Comparison of ENCODE assay signal across 1 cellular context in the genomic region with DNA sequence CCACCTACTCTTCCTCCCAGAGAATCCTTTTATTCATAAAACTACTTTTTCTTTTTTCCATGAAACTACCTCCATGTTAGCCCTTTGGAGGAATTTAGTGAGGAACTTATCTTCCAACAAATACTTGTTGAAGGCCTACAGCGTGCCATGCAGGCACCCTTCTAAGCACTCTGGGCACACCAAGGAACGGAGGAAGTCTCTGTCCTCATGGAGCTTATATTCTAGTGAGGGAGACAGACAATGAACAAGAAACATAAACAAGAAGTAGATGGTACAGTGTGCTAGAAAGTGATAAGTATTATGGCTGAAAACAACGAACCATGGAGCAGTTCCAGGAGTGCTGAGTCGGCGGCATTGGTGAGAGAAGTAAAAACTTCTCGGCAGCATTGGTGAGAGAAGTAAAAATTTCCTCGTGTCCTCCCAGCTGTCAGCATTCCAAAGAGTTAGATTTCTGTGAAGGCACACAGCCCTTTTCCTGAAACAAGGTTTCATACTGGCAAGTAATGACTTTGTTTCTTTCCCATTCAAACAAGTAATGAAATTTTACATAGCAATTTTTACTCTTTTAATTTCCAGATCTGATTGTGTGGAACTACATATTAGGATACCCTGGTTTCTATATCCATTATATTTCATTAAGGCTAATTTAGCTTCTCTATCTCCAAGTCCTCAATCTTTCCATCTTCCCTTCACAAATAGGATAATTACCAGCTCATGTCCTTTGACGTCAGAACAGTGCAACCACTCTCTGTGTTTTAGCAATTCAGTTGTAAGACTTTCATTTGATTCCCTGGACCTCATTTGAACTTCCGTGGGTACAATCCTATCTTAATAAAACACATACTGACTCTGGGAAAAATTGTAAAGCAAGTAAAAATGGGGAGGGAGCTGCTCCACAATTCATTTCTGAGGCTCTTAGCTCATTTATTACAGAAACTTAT.
TF ChIP-seq lines count a peak whose summit lies in the region.

No MANE protein-coding gene starts in this region.

TF ChIP-seq in HepG2, 621 proteins besides CTCF, POLR2A, EP300 and RAD21:
- TF ChIP-seq, protein P1, sequence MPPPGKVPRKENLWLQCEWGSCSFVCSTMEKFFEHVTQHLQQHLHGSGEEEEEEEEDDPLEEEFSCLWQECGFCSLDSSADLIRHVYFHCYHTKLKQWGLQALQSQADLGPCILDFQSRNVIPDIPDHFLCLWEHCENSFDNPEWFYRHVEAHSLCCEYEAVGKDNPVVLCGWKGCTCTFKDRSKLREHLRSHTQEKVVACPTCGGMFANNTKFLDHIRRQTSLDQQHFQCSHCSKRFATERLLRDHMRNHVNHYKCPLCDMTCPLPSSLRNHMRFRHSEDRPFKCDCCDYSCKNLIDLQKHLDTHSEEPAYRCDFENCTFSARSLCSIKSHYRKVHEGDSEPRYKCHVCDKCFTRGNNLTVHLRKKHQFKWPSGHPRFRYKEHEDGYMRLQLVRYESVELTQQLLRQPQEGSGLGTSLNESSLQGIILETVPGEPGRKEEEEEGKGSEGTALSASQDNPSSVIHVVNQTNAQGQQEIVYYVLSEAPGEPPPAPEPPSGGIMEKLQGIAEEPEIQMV (CRISPR knock-in tag; IDR thresholded peaks at IDR 0.05; ENCODE audit: low read depth), result no peak
- TF ChIP-seq MAFK (conservative IDR thresholded peaks at IDR 0.05 in 1 of 2, IDR thresholded peaks at IDR 0.05 in 1 of 2; ENCODE audit: low read length in 2 of 2) (peak; percentile 22 to 69; a peak in 2 of 4 replicates), KDM5A (IDR thresholded peaks at IDR 0.05; ENCODE audit: borderline replicate concordance, low read length) (no peak), MAFF (IDR thresholded peaks at IDR 0.05; ENCODE audit: low read depth, low read length) (peak; percentile 59), STAT5B (CRISPR knock-in tag; IDR thresholded peaks at IDR 0.05) (no peak), MEIS2 (CRISPR knock-in tag; IDR thresholded peaks at IDR 0.05) (no peak)
- TF ChIP-seq, protein P2, sequence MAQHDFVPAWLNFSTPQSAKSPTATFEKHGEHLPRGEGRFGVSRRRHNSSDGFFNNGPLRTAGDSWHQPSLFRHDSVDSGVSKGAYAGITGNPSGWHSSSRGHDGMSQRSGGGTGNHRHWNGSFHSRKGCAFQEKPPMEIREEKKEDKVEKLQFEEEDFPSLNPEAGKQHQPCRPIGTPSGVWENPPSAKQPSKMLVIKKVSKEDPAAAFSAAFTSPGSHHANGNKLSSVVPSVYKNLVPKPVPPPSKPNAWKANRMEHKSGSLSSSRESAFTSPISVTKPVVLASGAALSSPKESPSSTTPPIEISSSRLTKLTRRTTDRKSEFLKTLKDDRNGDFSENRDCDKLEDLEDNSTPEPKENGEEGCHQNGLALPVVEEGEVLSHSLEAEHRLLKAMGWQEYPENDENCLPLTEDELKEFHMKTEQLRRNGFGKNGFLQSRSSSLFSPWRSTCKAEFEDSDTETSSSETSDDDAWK (CRISPR knock-in tag; IDR thresholded peaks at IDR 0.05), result no peak
